1 cellular context compared by ENCODE assay signal in the genomic region with DNA sequence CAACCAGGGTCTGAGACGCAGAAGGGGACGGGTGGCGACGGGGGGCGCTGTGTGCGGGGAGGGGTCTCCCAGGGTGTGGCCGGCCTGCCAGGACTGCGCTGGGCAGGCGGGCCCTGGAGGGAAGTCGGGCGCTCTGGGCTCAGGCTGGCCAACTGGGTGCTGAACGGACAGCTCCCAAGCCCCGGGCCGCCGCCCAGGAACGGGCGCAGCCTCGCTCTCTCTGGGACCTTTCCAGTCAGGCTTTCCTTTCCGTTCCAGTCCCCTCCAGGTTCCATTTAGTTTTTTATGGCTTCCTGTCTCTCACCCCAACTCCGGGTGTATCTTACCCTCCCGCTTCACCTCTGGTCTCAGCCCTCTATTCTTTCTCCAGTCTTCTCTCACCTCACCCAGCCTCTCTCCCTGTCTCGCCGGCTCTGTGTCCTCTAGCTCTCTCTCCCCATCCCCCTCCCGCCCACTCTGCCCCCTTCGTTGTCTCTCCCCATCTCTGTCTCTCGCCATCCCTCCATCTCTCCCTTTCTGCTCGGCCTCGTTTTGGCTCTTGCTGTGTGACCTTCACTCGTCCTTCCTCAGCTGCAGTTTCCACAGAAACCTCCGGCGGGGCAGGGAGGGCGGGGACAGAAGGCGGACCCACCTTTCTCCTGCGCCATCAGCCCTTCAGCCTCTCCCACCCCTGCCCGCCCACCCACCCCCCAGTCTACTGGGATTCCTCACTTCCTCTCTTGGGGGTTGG.
TF ChIP-seq lines count a peak whose summit lies in the region.

No MANE protein-coding gene starts in this region.

TF ChIP-seq in A549, 52 proteins besides CTCF, POLR2A, EP300 and RAD21 (continued from another document):
- TF ChIP-seq, protein P1, sequence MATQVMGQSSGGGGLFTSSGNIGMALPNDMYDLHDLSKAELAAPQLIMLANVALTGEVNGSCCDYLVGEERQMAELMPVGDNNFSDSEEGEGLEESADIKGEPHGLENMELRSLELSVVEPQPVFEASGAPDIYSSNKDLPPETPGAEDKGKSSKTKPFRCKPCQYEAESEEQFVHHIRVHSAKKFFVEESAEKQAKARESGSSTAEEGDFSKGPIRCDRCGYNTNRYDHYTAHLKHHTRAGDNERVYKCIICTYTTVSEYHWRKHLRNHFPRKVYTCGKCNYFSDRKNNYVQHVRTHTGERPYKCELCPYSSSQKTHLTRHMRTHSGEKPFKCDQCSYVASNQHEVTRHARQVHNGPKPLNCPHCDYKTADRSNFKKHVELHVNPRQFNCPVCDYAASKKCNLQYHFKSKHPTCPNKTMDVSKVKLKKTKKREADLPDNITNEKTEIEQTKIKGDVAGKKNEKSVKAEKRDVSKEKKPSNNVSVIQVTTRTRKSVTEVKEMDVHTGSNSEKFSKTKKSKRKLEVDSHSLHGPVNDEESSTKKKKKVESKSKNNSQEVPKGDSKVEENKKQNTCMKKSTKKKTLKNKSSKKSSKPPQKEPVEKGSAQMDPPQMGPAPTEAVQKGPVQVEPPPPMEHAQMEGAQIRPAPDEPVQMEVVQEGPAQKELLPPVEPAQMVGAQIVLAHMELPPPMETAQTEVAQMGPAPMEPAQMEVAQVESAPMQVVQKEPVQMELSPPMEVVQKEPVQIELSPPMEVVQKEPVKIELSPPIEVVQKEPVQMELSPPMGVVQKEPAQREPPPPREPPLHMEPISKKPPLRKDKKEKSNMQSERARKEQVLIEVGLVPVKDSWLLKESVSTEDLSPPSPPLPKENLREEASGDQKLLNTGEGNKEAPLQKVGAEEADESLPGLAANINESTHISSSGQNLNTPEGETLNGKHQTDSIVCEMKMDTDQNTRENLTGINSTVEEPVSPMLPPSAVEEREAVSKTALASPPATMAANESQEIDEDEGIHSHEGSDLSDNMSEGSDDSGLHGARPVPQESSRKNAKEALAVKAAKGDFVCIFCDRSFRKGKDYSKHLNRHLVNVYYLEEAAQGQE (IDR thresholded peaks at IDR 0.05) = peak; percentile 95
- TF ChIP-seq MYC (IDR thresholded peaks at IDR 0.05; ENCODE audit: borderline replicate concordance, low read length) (no peak), NR3C1 (IDR thresholded peaks at IDR 0.05) (no peak), POLR2AphosphoS2 (conservative IDR thresholded peaks at IDR 0.05; ENCODE audit: low read length) (no peak), RFX5 (IDR thresholded peaks at IDR 0.05) (no peak)
